ENCODE assay signal across 19 cellular contexts in genomic region chr9:37679649-37680402, GRCh38. TPM values are rescaled to one million over a fixed set of nuclear protein-coding genes. Genes with fewer than 3 reads are reported as not detected.
DNase-seq lines count a peak whose midpoint lies in the region; ATAC-seq and TF ChIP-seq lines count a peak whose summit lies in the region.
"Had no signal": no experiment of that assay in that cellular context is flagged by ENCODE, and none has a peak within 500 bp of the region (broad histone marks: within the 10 kb centered on the region; RNA-seq: fewer than 3 reads in every experiment).

No MANE protein-coding gene starts in this region.

- peaks cover 1% of the 10 kb centered on the region for H3K9me3 Mint-ChIP-seq in glutamatergic neuron (ENCODE audit: unreplicated experiment)
- no peaks in the 10 kb centered on the region for H3K9me3 Mint-ChIP-seq in stimulated activated naive CD8-positive, alpha-beta T cell treated with anti-CD3 and anti-CD28 coated beads, Interleukin-15, amount 100 ng/mL, for 72 hours

- peak; percentile 37 for DNase-seq in SK-N-SH
- DNase-seq in SK-N-DZ (ENCODE audit: low spot score): peak; percentile 78
- DNase-seq in glutamatergic neuron: no peak
- no peak for DNase-seq in activated CD8-positive, alpha-beta memory T cell treated with anti-CD3 and anti-CD28 coated beads for 24 hours
- no peak for DNase-seq in stimulated activated naive CD8-positive, alpha-beta T cell treated with anti-CD3 and anti-CD28 coated beads, Interleukin-15, amount 100 ng/mL, for 72 hours
- no peak for DNase-seq in ovary
- no peak for DNase-seq in NK-92 treated with Interleukin-12 subunit alpha and Interleukin-12 subunit beta, amount 100 ng/mL, for 24 hours (lab: John Stamatoyannopoulos, UW)
- DNase-seq: 8988T, Calu3, NCI-H1105, NCI-H2081 treated with DMSO at 0.1 percent for 48 hours, NCI-H446 treated with DMSO at 0.1 percent for 48 hours, NCI-H774 had no signal

- peaks cover 20% of the 10 kb centered on the region; the same call in 1 of the 2 replicates for H3K27me3 ChIP-seq in SK-N-SH (ENCODE audit: insufficient read depth)
- no peaks in the 10 kb centered on the region for H3K27me3 ChIP-seq in ovary
- H3K27me3 ChIP-seq: BE2C, SJSA1 had no signal

- H3K4me1 ChIP-seq in SK-N-SH (ENCODE audit: control insufficient read depth in 1 of 2, insufficient read depth in 2 of 2, low read depth in 1 of 2, low read length in 1 of 2) (peaks cover 0 to 40% of the 10 kb centered on the region in 2 experiments; a peak in 2 of 4 replicates), ovary (ENCODE audit: insufficient read depth) (no peaks in the 10 kb centered on the region)
- H3K4me1 ChIP-seq: SJSA1 had no signal

- TF ChIP-seq POLR2A in ovary (IDR thresholded peaks at IDR 0.05): no peak

- no peak overlapping the region for H3K4me2 ChIP-seq in SK-N-SH

- H3K27ac ChIP-seq in SK-N-SH (ENCODE audit: low read depth in 2 of 2, low read length in 1 of 2) (no peak overlapping the region), ovary (no peak overlapping the region)
- H3K27ac ChIP-seq: SJSA1 had no signal

- POLR2A ChIA-PET in SK-N-SH (lab: Yijun Ruan, JAX): no interaction called here

- peaks cover 8% of the 10 kb centered on the region for H3K36me3 Mint-ChIP-seq in glutamatergic neuron (ENCODE audit: unreplicated experiment)
- H3K36me3 Mint-ChIP-seq: CD4-positive, CD25-positive, alpha-beta regulatory T cell had no signal

- no peak overlapping the region for H3K9ac ChIP-seq in SK-N-SH

- no peak overlapping the region for H3K4me3 ChIP-seq in SK-N-SH (ENCODE audit: low read depth in 2 of 2, low read length in 1 of 2)
- no peak overlapping the region for H3K4me3 ChIP-seq in ovary
- H3K4me3 ChIP-seq: SJSA1 had no signal

- H4K20me1 ChIP-seq in SK-N-SH (ENCODE audit: insufficient read depth): no peaks in the 10 kb centered on the region

- H3K27ac Mint-ChIP-seq in glutamatergic neuron (ENCODE audit: unreplicated experiment): peak overlapping the region; percentile 39
- H3K27ac Mint-ChIP-seq in stimulated activated naive CD8-positive, alpha-beta T cell treated with anti-CD3 and anti-CD28 coated beads, Interleukin-15, amount 100 ng/mL, for 72 hours: no peak overlapping the region
- H3K27ac Mint-ChIP-seq: CD4-positive, CD25-positive, alpha-beta regulatory T cell had no signal

- no peaks in the 10 kb centered on the region for H3K27me3 Mint-ChIP-seq in glutamatergic neuron (ENCODE audit: unreplicated experiment)
- H3K27me3 Mint-ChIP-seq in stimulated activated naive CD8-positive, alpha-beta T cell treated with anti-CD3 and anti-CD28 coated beads, Interleukin-15, amount 100 ng/mL, for 72 hours: peaks cover 63% of the 10 kb centered on the region

- TF ChIP-seq EP300 in SK-N-SH (IDR thresholded peaks at IDR 0.05; ENCODE audit: borderline replicate concordance in 1 of 2, low read depth in 1 of 2, low read length in 1 of 2) (no peak), ovary (IDR thresholded peaks at IDR 0.05) (no peak)

- WGBS in SK-N-SH (ENCODE audit: low lambda C conversion rate): 51% methylated on average over 7 of the region's 8 CpGs
- 73 to 81% (median 80%) methylated on average over 8 of the region's 8 CpGs for WGBS in ovary, 3 donors

- no peaks in the 10 kb centered on the region for H3K36me3 ChIP-seq in SK-N-SH (replicated peaks in 1 of 2; ENCODE audit: control insufficient read depth in 1 of 2, insufficient read depth in 2 of 2, low read length in 1 of 2)
- H3K36me3 ChIP-seq in ovary: no peaks in the 10 kb centered on the region
- H3K36me3 ChIP-seq: BE2C, SJSA1 had no signal

- peaks cover 10% of the 10 kb centered on the region for H3K4me1 Mint-ChIP-seq in glutamatergic neuron (ENCODE audit: low read depth, unreplicated experiment)
- H3K4me1 Mint-ChIP-seq in stimulated activated naive CD8-positive, alpha-beta T cell treated with anti-CD3 and anti-CD28 coated beads, Interleukin-15, amount 100 ng/mL, for 72 hours: no peaks in the 10 kb centered on the region
- H3K4me1 Mint-ChIP-seq: CD4-positive, CD25-positive, alpha-beta regulatory T cell had no signal

- H3K9me3 ChIP-seq in SK-N-SH (no peaks in the 10 kb centered on the region), ovary (no peaks in the 10 kb centered on the region)
- H3K9me3 ChIP-seq: BE2C, SJSA1 had no signal

- no peak overlapping the region for H2AFZ ChIP-seq in SK-N-SH (ENCODE audit: low read depth)

- TF ChIP-seq CTCF in SK-N-SH (IDR thresholded peaks at IDR 0.05): no peak
- no peak for TF ChIP-seq CTCF in glutamatergic neuron (IDR thresholded peaks at IDR 0.05; ENCODE audit: partially characterized antibody, unreplicated experiment)
- no peak for TF ChIP-seq CTCF in ovary (IDR thresholded peaks at IDR 0.05)

- no peak overlapping the region for H3K4me3 Mint-ChIP-seq in glutamatergic neuron (ENCODE audit: unreplicated experiment)
- H3K4me3 Mint-ChIP-seq in stimulated activated naive CD8-positive, alpha-beta T cell treated with anti-CD3 and anti-CD28 coated beads, Interleukin-15, amount 100 ng/mL, for 72 hours: no peak overlapping the region
- H3K4me3 Mint-ChIP-seq: CD4-positive, CD25-positive, alpha-beta regulatory T cell had no signal

- intact Hi-C loops in ovary (cut with DNase I): no loop called here

- H3K79me2 ChIP-seq in SK-N-SH (ENCODE audit: insufficient read depth): no peaks in the 10 kb centered on the region

- CTCF ChIA-PET in SK-N-SH (lab: Yijun Ruan, JAX): no interaction called here

- no peak for ATAC-seq in SK-N-SH treated with all-trans-retinoic acid at 6 μM for 48 hours
- no peak for ATAC-seq in stimulated activated naive CD8-positive, alpha-beta T cell treated with anti-CD3 and anti-CD28 coated beads, Interleukin-15, amount 100 ng/mL, for 72 hours

- no peak for TF ChIP-seq RAD21 in SK-N-SH (IDR thresholded peaks at IDR 0.05; ENCODE audit: low read length)

- H3F3A ChIP-seq in SK-N-SH (replicated peaks; ENCODE audit: insufficient read depth): no peaks in the 10 kb centered on the region

- no peaks in the 10 kb centered on the region for H3K9me2 ChIP-seq in SK-N-SH

TF ChIP-seq in SK-N-SH, 30 proteins besides CTCF, POLR2A, EP300 and RAD21:
- TF ChIP-seq GATA2 (CRISPR knock-in tag; IDR thresholded peaks at IDR 0.05): peak; percentile 51
- no peak for TF ChIP-seq SIN3A (IDR thresholded peaks at IDR 0.05; ENCODE audit: borderline replicate concordance, low read depth, low read length)
- TF ChIP-seq FOXM1 (IDR thresholded peaks at IDR 0.05; ENCODE audit: low read depth): no peak
- TF ChIP-seq TEAD4 (IDR thresholded peaks at IDR 0.05; ENCODE audit: borderline replicate concordance, insufficient read depth): no peak
- TF ChIP-seq, protein P1, sequence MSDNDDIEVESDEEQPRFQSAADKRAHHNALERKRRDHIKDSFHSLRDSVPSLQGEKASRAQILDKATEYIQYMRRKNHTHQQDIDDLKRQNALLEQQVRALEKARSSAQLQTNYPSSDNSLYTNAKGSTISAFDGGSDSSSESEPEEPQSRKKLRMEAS (IDR thresholded peaks at IDR 0.05; ENCODE audit: low read depth): no peak
- TF ChIP-seq, protein P2, sequence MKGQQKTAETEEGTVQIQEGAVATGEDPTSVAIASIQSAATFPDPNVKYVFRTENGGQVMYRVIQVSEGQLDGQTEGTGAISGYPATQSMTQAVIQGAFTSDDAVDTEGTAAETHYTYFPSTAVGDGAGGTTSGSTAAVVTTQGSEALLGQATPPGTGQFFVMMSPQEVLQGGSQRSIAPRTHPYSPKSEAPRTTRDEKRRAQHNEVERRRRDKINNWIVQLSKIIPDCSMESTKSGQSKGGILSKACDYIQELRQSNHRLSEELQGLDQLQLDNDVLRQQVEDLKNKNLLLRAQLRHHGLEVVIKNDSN (IDR thresholded peaks at IDR 0.05; ENCODE audit: borderline replicate concordance, low read depth): no peak
- no peak for TF ChIP-seq EZH2phosphoT487 (IDR thresholded peaks at IDR 0.05; ENCODE audit: borderline replicate concordance, low read depth)

TF ChIP-seq in SK-N-SH treated with all-trans-retinoic acid at 6 μM for 48 hours, 23 proteins besides CTCF, POLR2A, EP300 and RAD21 (continues in another document):
- no peak for TF ChIP-seq TCF4 (CRISPR knock-in tag; IDR thresholded peaks at IDR 0.05; ENCODE audit: borderline replicate concordance)
- no peak for TF ChIP-seq PPARA (CRISPR knock-in tag; IDR thresholded peaks at IDR 0.05; ENCODE audit: borderline replicate concordance)
- TF ChIP-seq PATZ1 (CRISPR knock-in tag; IDR thresholded peaks at IDR 0.05; ENCODE audit: borderline replicate concordance): no peak
- no peak for TF ChIP-seq ZFP30 (CRISPR knock-in tag; IDR thresholded peaks at IDR 0.05)
- TF ChIP-seq GLIS3 (CRISPR knock-in tag; IDR thresholded peaks at IDR 0.05): no peak
- TF ChIP-seq ARNTL (CRISPR knock-in tag; IDR thresholded peaks at IDR 0.05; ENCODE audit: borderline replicate concordance, low read depth): no peak

RNA-seq across cellular contexts. Expression of gene FRMPD1, which starts 29.1 kb away (rescaled TPM):
- not detected in 2 replicates for polyA plus RNA-seq in SK-N-SH (2012; rRNA removed)
- polyA plus RNA-seq in SK-N-SH (2012; cell fraction: cytosol; rRNA removed): 0.01 TPM in 1 of 2 replicates, not detected in the other
- not detected in 2 replicates for polyA plus RNA-seq in SK-N-SH (2012; cell fraction: nucleus; rRNA removed)
- polyA plus RNA-seq in SK-N-DZ (2014; cell fraction: cytosol; rRNA removed): 7.6 and 9.3 TPM in 2 replicates
- 9.4 and 16.1 TPM in 2 replicates for polyA plus RNA-seq in SK-N-DZ (2014; cell fraction: nucleus; rRNA removed)
- 38.1 TPM for total RNA-seq in glutamatergic neuron (ENCODE audit: unreplicated experiment)
- total RNA-seq in ovary: under 1 TPM in 3 of 7 donors, not detected in 4; 0.17 to 0.46 (median 0.26) TPM
- under 1 TPM; 0.01 to 0.27 TPM for polyA plus RNA-seq in ovary
- total RNA-seq: Calu3; CD4-positive, CD25-positive, alpha-beta regulatory T cell; G401; H4; SJSA1 had no signal
- polyA plus RNA-seq: CD4-positive, CD25-positive, alpha-beta regulatory T cell had no signal

Comparison
In these comparisons a context has a peak if more than half of its experiments do, and no peak if none do; other contexts are left out.
1. DNase-seq: peak in SK-N-SH (single experiment) and SK-N-DZ (single experiment); none in glutamatergic neuron (single experiment), activated CD8-positive, alpha-beta memory T cell treated with anti-CD3 and anti-CD28 coated beads for 24 hours (single experiment), stimulated activated naive CD8-positive, alpha-beta T cell treated with anti-CD3 and anti-CD28 coated beads, Interleukin-15, amount 100 ng/mL, for 72 hours (0 of 2), ovary (0 of 5) and NK-92 treated with Interleukin-12 subunit alpha and Interleukin-12 subunit beta, amount 100 ng/mL, for 24 hours (single experiment).
2. RNA of gene FRMPD1, which starts 29.1 kb away (total RNA-seq): 38.1 TPM in glutamatergic neuron (single experiment); 0.17 to 0.46 TPM in ovary; every median in the first group is over 10 times any median in the second.